In genomic region chr16:77995843-77996455, GRCh38 we compare ENCODE assay signal across 3 cellular contexts.
TF ChIP-seq lines count a peak whose summit lies in the region.

No MANE protein-coding gene starts in this region.

TF ChIP-seq in HepG2, 621 proteins besides CTCF, POLR2A, EP300 and RAD21:
- TF ChIP-seq ZNF562 (CRISPR knock-in tag; IDR thresholded peaks at IDR 0.05; ENCODE audit: borderline replicate concordance) (peak; percentile 80; the same call in 1 of the 2 replicates), ZNF124 (CRISPR knock-in tag; IDR thresholded peaks at IDR 0.05) (no peak)

TF ChIP-seq in GM12878, 131 proteins besides CTCF, POLR2A, EP300 and RAD21:
- TF ChIP-seq PBX3 (IDR thresholded peaks at IDR 0.05; ENCODE audit: insufficient replicate concordance, low read depth, low read length) (no peak), YY1 (IDR thresholded peaks at IDR 0.05; ENCODE audit: low read depth, low read length) (no peak), CBX5 (IDR thresholded peaks at IDR 0.05; ENCODE audit: low read depth) (peak; percentile 69; the same call in 1 of the 2 replicates)

TF ChIP-seq in WTC11, 78 proteins besides CTCF, POLR2A, EP300 and RAD21:
- TF ChIP-seq ZNF263 (CRISPR knock-in tag; IDR thresholded peaks at IDR 0.05; ENCODE audit: low read depth), result no peak
- no peak for TF ChIP-seq ZNF532 (CRISPR knock-in tag; IDR thresholded peaks at IDR 0.05; ENCODE audit: borderline replicate concordance)
- TF ChIP-seq ZNF232 (CRISPR knock-in tag; IDR thresholded peaks at IDR 0.05), result no peak
- TF ChIP-seq ATF1 (CRISPR knock-in tag; IDR thresholded peaks at IDR 0.05), result no peak
- no peak for TF ChIP-seq GTF2I (CRISPR knock-in tag; conservative IDR thresholded peaks at IDR 0.05)
- TF ChIP-seq TCF7 (CRISPR knock-in tag; IDR thresholded peaks at IDR 0.05; ENCODE audit: low read depth), result no peak
- no peak for TF ChIP-seq USF2 (CRISPR knock-in tag; IDR thresholded peaks at IDR 0.05)
- TF ChIP-seq ZNF317 (CRISPR knock-in tag; IDR thresholded peaks at IDR 0.05; ENCODE audit: borderline replicate concordance, low read depth), result no peak
- TF ChIP-seq CBFB (CRISPR knock-in tag; IDR thresholded peaks at IDR 0.05; ENCODE audit: low read depth), result no peak
- no peak for TF ChIP-seq JUN (CRISPR knock-in tag; IDR thresholded peaks at IDR 0.05)
